ENCODE assay signal across 8 cellular contexts in genomic region chr22:20238567-20239062, GRCh38. TPM values are rescaled to one million over a fixed set of nuclear protein-coding genes. Genes with fewer than 3 reads are reported as not detected.
DNase-seq lines count a peak whose midpoint lies in the region; ATAC-seq lines count a peak whose summit lies in the region.

No MANE protein-coding gene starts in this region.

- H4K20me1 ChIP-seq in GM23248 (ENCODE audit: insufficient read depth): no peaks in the 10 kb centered on the region

- intact Hi-C loops in activated T-helper 1 cell treated with anti-CD3 and anti-CD28 coated beads, Interleukin-12 subunit alpha, Interleukin-12 subunit beta, Interleukin-2, Interleukin-4 antibody, amounts not matched to agents 30 ng/mL and 10 ng/mL and 1 ng/mL, durations not matched to agents 14 hours and 24 hours and 36 hours (cut with micrococcal nuclease): no loop called here
- intact Hi-C loops in head of caudate nucleus (cut with DNase I): no loop called here

- H3K4me3 ChIP-seq in GM23248: no peak overlapping the region

- DNase-seq in D341Med (ENCODE audit: low spot score): peak; percentile 91
- peak; percentile 17 for DNase-seq in GM23248
- DNase-seq in NCI-H774 (lab: John Stamatoyannopoulos, UW): peak; percentile 11
- peak; percentile 45 for DNase-seq in activated T-helper 1 cell treated with anti-CD3 and anti-CD28 coated beads, Interleukin-12 subunit alpha, Interleukin-12 subunit beta, Interleukin-2, Interleukin-4 antibody, amounts not matched to agents 30 ng/mL and 10 ng/mL and 1 ng/mL, durations not matched to agents 14 hours and 24 hours and 36 hours (ENCODE audit: low spot score)
- peak in 23 of 42 donors; percentile 22 to 69 (median 40) for DNase-seq in head of caudate nucleus
- peak; percentile 32 for DNase-seq in stimulated activated CD4-positive, alpha-beta T cell treated with anti-CD3 and anti-CD28 coated beads, Interleukin-12 subunit alpha, Interleukin-12 subunit beta, amount 100 ng/mL, for 4 hours
- no peak for DNase-seq in NCI-H128 (lab: John Stamatoyannopoulos, UW; ENCODE audit: unreplicated experiment)

- H3K36me3 ChIP-seq in GM23248 (ENCODE audit: low read depth): no peaks in the 10 kb centered on the region

- H3K36me3 Mint-ChIP-seq in activated T-helper 1 cell treated with anti-CD3 and anti-CD28 coated beads, Interleukin-12 subunit alpha, Interleukin-12 subunit beta, Interleukin-2, Interleukin-4 antibody, amounts not matched to agents 30 ng/mL and 10 ng/mL and 1 ng/mL, durations not matched to agents 14 hours and 24 hours and 36 hours (ENCODE audit: low read depth): no peaks in the 10 kb centered on the region

- H3K27me3 Mint-ChIP-seq in activated T-helper 1 cell treated with anti-CD3 and anti-CD28 coated beads, Interleukin-12 subunit alpha, Interleukin-12 subunit beta, Interleukin-2, Interleukin-4 antibody, amounts not matched to agents 30 ng/mL and 10 ng/mL and 1 ng/mL, durations not matched to agents 14 hours and 24 hours and 36 hours (ENCODE audit: insufficient read depth): no peaks in the 10 kb centered on the region

- H3K27ac ChIP-seq in GM23248: no peak overlapping the region

- H3K9me2 ChIP-seq in GM23248 (ENCODE audit: insufficient read depth): no peaks in the 10 kb centered on the region

- no peaks in the 10 kb centered on the region for H3K27me3 ChIP-seq in GM23248 (replicated peaks; ENCODE audit: insufficient read depth)

- no peak overlapping the region for H3K27ac Mint-ChIP-seq in activated T-helper 1 cell treated with anti-CD3 and anti-CD28 coated beads, Interleukin-12 subunit alpha, Interleukin-12 subunit beta, Interleukin-2, Interleukin-4 antibody, amounts not matched to agents 30 ng/mL and 10 ng/mL and 1 ng/mL, durations not matched to agents 14 hours and 24 hours and 36 hours

- peaks cover 4% of the 10 kb centered on the region for H3K4me1 Mint-ChIP-seq in activated T-helper 1 cell treated with anti-CD3 and anti-CD28 coated beads, Interleukin-12 subunit alpha, Interleukin-12 subunit beta, Interleukin-2, Interleukin-4 antibody, amounts not matched to agents 30 ng/mL and 10 ng/mL and 1 ng/mL, durations not matched to agents 14 hours and 24 hours and 36 hours (ENCODE audit: low read depth)

- in situ Hi-C loops in GM23248 (cut with MboI): no loop called here

- H3F3A ChIP-seq in GM23248 (ENCODE audit: insufficient read depth): no peaks in the 10 kb centered on the region

- peaks cover 5% of the 10 kb centered on the region for H3K4me1 ChIP-seq in GM23248 (ENCODE audit: insufficient read depth)

- H3K9me3 Mint-ChIP-seq in activated T-helper 1 cell treated with anti-CD3 and anti-CD28 coated beads, Interleukin-12 subunit alpha, Interleukin-12 subunit beta, Interleukin-2, Interleukin-4 antibody, amounts not matched to agents 30 ng/mL and 10 ng/mL and 1 ng/mL, durations not matched to agents 14 hours and 24 hours and 36 hours: no peaks in the 10 kb centered on the region

- H2AFZ ChIP-seq in GM23248: no peak overlapping the region

- H3K9me3 ChIP-seq in GM23248 (ENCODE audit: low read depth): no peaks in the 10 kb centered on the region

- no peaks in the 10 kb centered on the region for H3K79me2 ChIP-seq in GM23248 (ENCODE audit: insufficient read depth)

- ATAC-seq in GM21360 (IDR thresholded peaks at IDR 0.05; ENCODE audit: unreplicated experiment): no peak

- H3K9ac ChIP-seq in GM23248: no peak overlapping the region

- 70 to 72% methylated on average over 8 of the region's 8 CpGs for WGBS in GM23248 (ENCODE audit: low coverage in 1 of 2, low lambda C conversion rate in 2 of 2, missing lambda C conversion rate in 2 of 2), 2 experiments

- H3K4me2 ChIP-seq in GM23248 (ENCODE audit: unreplicated experiment): no peak overlapping the region

- no peak overlapping the region for H3K4me3 Mint-ChIP-seq in activated T-helper 1 cell treated with anti-CD3 and anti-CD28 coated beads, Interleukin-12 subunit alpha, Interleukin-12 subunit beta, Interleukin-2, Interleukin-4 antibody, amounts not matched to agents 30 ng/mL and 10 ng/mL and 1 ng/mL, durations not matched to agents 14 hours and 24 hours and 36 hours

RNA-seq across cellular contexts. Expression of gene RTN4R, which starts 29.5 kb away (rescaled TPM):
- 1.4 TPM in 1 of 2 replicates, not detected in the other for total RNA-seq in GM23248 (2014; rRNA removed; shearing (Covaris generic))
- 0.25 and 0.47 TPM in 2 replicates for polyA plus RNA-seq in GM23248 (2016; fragmentation: Nextera tagmentation; extraction: Ambion mirVana)
- 1.7 and 1.9 TPM in 2 replicates for total RNA-seq in activated T-helper 1 cell treated with anti-CD3 and anti-CD28 coated beads, Interleukin-12 subunit alpha, Interleukin-12 subunit beta, Interleukin-2, Interleukin-4 antibody, amounts not matched to agents 30 ng/mL and 10 ng/mL and 1 ng/mL, durations not matched to agents 14 hours and 24 hours and 36 hours
